ENCODE assay signal across 10 cellular contexts in genomic region chr9:37035472-37036236, GRCh38. TPM values are rescaled to one million over a fixed set of nuclear protein-coding genes. Genes with fewer than 3 reads are reported as not detected.
DNase-seq lines count a peak whose midpoint lies in the region; ATAC-seq, FAIRE-seq and TF ChIP-seq lines count a peak whose summit lies in the region.
"Had no signal": no experiment of that assay in that cellular context is flagged by ENCODE, and none has a peak within 500 bp of the region (broad histone marks: within the 10 kb centered on the region; RNA-seq: fewer than 3 reads in every experiment).

No MANE protein-coding gene starts in this region.

- H3K4me3 ChIP-seq in HepG2 (replicated peaks in 1 of 3; ENCODE audit: insufficient read depth in 1 of 3, low read depth in 2 of 3, low read length in 3 of 3), result peak overlapping the region in 1 of 3 experiments; percentile 34; a peak in 1 of 6 replicates
- H3K4me3 ChIP-seq in right lobe of liver, result no peak overlapping the region
- peak overlapping the region; percentile 30; the same call in 1 of the 2 replicates for H3K4me3 ChIP-seq in iPS DF 6.9 (ENCODE audit: low read length)
- H3K4me3 ChIP-seq in thymus (ENCODE audit: low read length), result peak overlapping the region; percentile 52

- H3K27me3 ChIP-seq in HepG2 (ENCODE audit: control insufficient read depth in 1 of 2, insufficient read depth in 2 of 2, low read length in 2 of 2), result peaks cover 6 to 71% of the 10 kb centered on the region in 2 experiments
- peaks cover 31 to 55% of the 10 kb centered on the region in 2 donors for H3K27me3 ChIP-seq in right lobe of liver
- peaks cover 73% of the 10 kb centered on the region for H3K27me3 ChIP-seq in iPS DF 6.9 (ENCODE audit: control insufficient read depth, insufficient read depth, low read length)
- H3K27me3 ChIP-seq in thymus (ENCODE audit: control insufficient read depth, insufficient read depth), result peaks cover 91% of the 10 kb centered on the region

- H3K79me2 ChIP-seq in HepG2 (ENCODE audit: insufficient read depth, low read length), result no peaks in the 10 kb centered on the region

- H3K9me3 ChIP-seq in HepG2 (ENCODE audit: low read length) (no peaks in the 10 kb centered on the region), right lobe of liver (no peaks in the 10 kb centered on the region), iPS DF 6.9 (ENCODE audit: control insufficient read depth, insufficient read depth, low read length) (no peaks in the 10 kb centered on the region), thymus (ENCODE audit: control insufficient read depth) (no peaks in the 10 kb centered on the region)

- FAIRE-seq in HepG2 (lab: Jason Lieb, UNC), result no peak

- ATAC-seq in HepG2 (peak; percentile 18; the same call in 2 of the 3 replicates), right lobe of liver (no peak), SK-N-SH treated with all-trans-retinoic acid at 6 μM for 48 hours (peak; percentile 30; the same call in 1 of the 3 replicates), HG02798 (IDR thresholded peaks at IDR 0.05; ENCODE audit: poor library complexity, unreplicated experiment) (no peak)

- H3K4me2 ChIP-seq in HepG2 (ENCODE audit: low read depth, low read length), result peak overlapping the region; percentile 71

- 47% methylated on average over 25 of the region's 39 CpGs for WGBS in HepG2 (ENCODE audit: low lambda C conversion rate)
- 9% methylated on average over 23 of the region's 39 CpGs for WGBS in right lobe of liver (ENCODE audit: insufficient coverage, low coverage, low lambda C conversion rate, missing lambda C conversion rate)
- WGBS in iPS DF 6.9 (ENCODE audit: insufficient coverage, insufficient read length), result no CpG with 5 or more reads among the region's 39 CpGs
- 6% methylated on average over 39 of the region's 39 CpGs for WGBS in thymus

- no peak overlapping the region for H2AFZ ChIP-seq in HepG2 (ENCODE audit: low read length)

- no peak for TF ChIP-seq RAD21 in HepG2 (CRISPR knock-in tag; IDR thresholded peaks at IDR 0.05)

- DNase-seq in HepG2 (ENCODE audit: low spot score) (no peak), right lobe of liver (no peak), iPS DF 6.9 (ENCODE audit: low read depth, low spot score) (no peak), NCI-H69 (lab: John Stamatoyannopoulos, UW) (no peak), activated gamma-delta T cell (lab: John Stamatoyannopoulos, UW) (no peak)

- H3K9ac ChIP-seq in HepG2 (ENCODE audit: insufficient read depth, low read depth, low read length), result no peak overlapping the region

- TF ChIP-seq CTCF in HepG2 (CRISPR knock-in tag; IDR thresholded peaks at IDR 0.05) (no peak), right lobe of liver (IDR thresholded peaks at IDR 0.05) (no peak)

- no peaks in the 10 kb centered on the region for H4K20me1 ChIP-seq in HepG2 (ENCODE audit: insufficient read depth, low read length)

- intact Hi-C loops in HepG2 (cut with micrococcal nuclease; ENCODE audit: unreplicated experiment) (no loop called here), right lobe of liver (cut with DNase I) (no loop called here)

- POLR2A ChIA-PET in HepG2 (lab: Yijun Ruan, JAX), result no interaction called here

- TF ChIP-seq EP300 in HepG2 (IDR thresholded peaks at IDR 0.05; ENCODE audit: low read depth in 2 of 2, low read length in 2 of 2) (no peak), HepG2 (CRISPR knock-in tag; IDR thresholded peaks at IDR 0.05; ENCODE audit: borderline replicate concordance) (no peak)

- in situ Hi-C loops in HepG2 (cut with HindIII; ENCODE audit: extremely low pct_ligation_motif_present, low pct_unique_long_range_greater_than_20kb), result no loop called here

- TF ChIP-seq POLR2A in HepG2 (IDR thresholded peaks at IDR 0.05; ENCODE audit: insufficient read depth in 1 of 2, low read depth in 2 of 2, low read length in 2 of 2) (no peak), right lobe of liver (IDR thresholded peaks at IDR 0.05) (no peak)

- H3K36me3 ChIP-seq in HepG2 (replicated peaks in 1 of 2; ENCODE audit: control insufficient read depth in 1 of 2, insufficient read depth in 2 of 2, low read length in 2 of 2) (no peaks in the 10 kb centered on the region), right lobe of liver (no peaks in the 10 kb centered on the region), iPS DF 6.9 (ENCODE audit: control insufficient read depth, insufficient read depth, low read length) (no peaks in the 10 kb centered on the region), thymus (ENCODE audit: control insufficient read depth, insufficient read depth) (no peaks in the 10 kb centered on the region)

- BruUV-seq in HepG2 (replicated peaks; lab: Mats Ljungman, UMichigan), result no TSS peak

- H3K4me1 ChIP-seq in HepG2 (ENCODE audit: insufficient read depth, low read length) (peaks cover 19% of the 10 kb centered on the region), right lobe of liver (peaks cover 0 to 27% (median 4%) of the 10 kb centered on the region in 4 donors), iPS DF 6.9 (ENCODE audit: control insufficient read depth, insufficient read depth, low read length) (peaks cover 3% of the 10 kb centered on the region; the same call in 1 of the 2 replicates), thymus (ENCODE audit: control insufficient read depth, insufficient read depth, low read length) (peaks cover 16% of the 10 kb centered on the region)

- CTCF ChIA-PET in HepG2 (lab: Yijun Ruan, JAX; ENCODE audit: low intra/inter-chr PET ratio, low total read pairs), result no interaction called here

- H3K27ac ChIP-seq in HepG2 (ENCODE audit: extremely low read length, insufficient read depth, low read length) (no peak overlapping the region), right lobe of liver (no peak overlapping the region), iPS DF 6.9 (ENCODE audit: low read length) (no peak overlapping the region), thymus (ENCODE audit: low read depth) (no peak overlapping the region)

TF ChIP-seq in HepG2, 621 proteins besides CTCF, POLR2A, EP300 and RAD21:
- TF ChIP-seq ZFP36 (IDR thresholded peaks at IDR 0.05; ENCODE audit: borderline replicate concordance, low read depth, low read length, partially characterized antibody) (peak; percentile 15), RNF2 (conservative IDR thresholded peaks at IDR 0.05; ENCODE audit: low read depth) (peak; percentile 57; the same call in 1 of the 2 replicates), EZH2 (conservative IDR thresholded peaks at IDR 0.05; ENCODE audit: low read depth, low read length) (peak; percentile 87), CREB1 (IDR thresholded peaks at IDR 0.05) (no peak), CREB1 (CRISPR knock-in tag; IDR thresholded peaks at IDR 0.05) (no peak), CBX2 (IDR thresholded peaks at IDR 0.05; ENCODE audit: low read depth, low read length) (peak; percentile 98), CBX2 (CRISPR knock-in tag; IDR thresholded peaks at IDR 0.05; ENCODE audit: low read depth) (0 out of 2 replicates have a peak, but pooled peaks have one; percentile 47), ZNF816 (CRISPR knock-in tag; IDR thresholded peaks at IDR 0.05; ENCODE audit: borderline replicate concordance) (no peak)

TF ChIP-seq in SK-N-SH treated with all-trans-retinoic acid at 6 μM for 48 hours, 23 proteins besides CTCF, POLR2A, EP300 and RAD21 (continues in another document):
- TF ChIP-seq POU6F1 (CRISPR knock-in tag; IDR thresholded peaks at IDR 0.05; ENCODE audit: borderline replicate concordance, low read depth) (no peak), ZNF8 (CRISPR knock-in tag; IDR thresholded peaks at IDR 0.05) (no peak), OSR1 (CRISPR knock-in tag; IDR thresholded peaks at IDR 0.05) (no peak), ZC3H10 (CRISPR knock-in tag; IDR thresholded peaks at IDR 0.05) (no peak), ISL1 (CRISPR knock-in tag; IDR thresholded peaks at IDR 0.05) (no peak), ARNTL (CRISPR knock-in tag; IDR thresholded peaks at IDR 0.05; ENCODE audit: borderline replicate concordance, low read depth) (no peak), ZFP30 (CRISPR knock-in tag; IDR thresholded peaks at IDR 0.05) (no peak), ZNF565 (CRISPR knock-in tag; conservative IDR thresholded peaks at IDR 0.05; ENCODE audit: low read depth) (no peak)

RNA-seq across cellular contexts. Expression of gene PAX5, which starts 1.6 kb away (rescaled TPM):
- total RNA-seq in HepG2 (2016; rRNA removed; fragmentation: Illumina TruSeq; extraction: Trizol) (not detected in 2 replicates), right lobe of liver (under 1 TPM in 2 of 6 experiments, not detected in 4; 0.12 to 0.18 TPM)
- total RNA-seq in HepG2 (2016; cell fraction: cytosol; rRNA removed; fragmentation: Illumina TruSeq; extraction: Trizol; ENCODE audit: low read depth), result not detected in 2 replicates
- total RNA-seq in HepG2 (2016; cell fraction: insoluble cytoplasmic fraction; rRNA removed; fragmentation: Illumina TruSeq; extraction: Trizol), result not detected in 2 replicates
- not detected in 2 replicates for total RNA-seq in HepG2 (2016; cell fraction: membrane; rRNA removed; fragmentation: Illumina TruSeq; extraction: Trizol)
- total RNA-seq in HepG2 (2016; cell fraction: nucleus; rRNA removed; fragmentation: Illumina TruSeq; extraction: Trizol), result not detected in 2 replicates
- polyA plus RNA-seq in HepG2 (2011; rRNA removed) (not detected in 2 replicates), thymus (1.6 TPM)
- polyA plus RNA-seq in HepG2 (2011; cell fraction: cytosol; rRNA removed), result not detected in 2 replicates
- polyA plus RNA-seq in HepG2 (2011; cell fraction: nucleus; rRNA removed), result 0.02 and 0.11 TPM in 2 replicates
- polyA plus RNA-seq in HepG2 (2012), result not detected in 2 replicates
- polyA plus RNA-seq in HepG2 (2016; cell fraction: cytosol; fragmentation: Illumina TruSeq; extraction: Trizol; ENCODE audit: low read depth), result not detected in 2 replicates
- not detected in 2 replicates for polyA plus RNA-seq in HepG2 (2016; cell fraction: insoluble cytoplasmic fraction; fragmentation: Illumina TruSeq; extraction: Trizol; ENCODE audit: low read depth)
- polyA plus RNA-seq in HepG2 (2016; cell fraction: membrane; fragmentation: Illumina TruSeq; extraction: Trizol; ENCODE audit: low read depth), result not detected in 2 replicates
- not detected in 2 replicates for polyA plus RNA-seq in HepG2 (2016; cell fraction: nucleus; fragmentation: Illumina TruSeq; extraction: Trizol; ENCODE audit: insufficient read depth, low read depth)
- polyA minus RNA-seq in HepG2 (2011; rRNA and poly(A)+ RNA removed; ENCODE audit: low replicate concordance), result 0.02 TPM in 1 of 2 replicates, not detected in the other
- not detected in 2 replicates for polyA minus RNA-seq in HepG2 (2011; cell fraction: cytosol; rRNA and poly(A)+ RNA removed)
- polyA minus RNA-seq in HepG2 (2011; cell fraction: nucleus; rRNA and poly(A)+ RNA removed), result not detected in 2 replicates
- total RNA-seq: HT-29, kidney epithelial cell had no signal

Comparison
In these comparisons a context has a peak if more than half of its experiments do, and no peak if none do; other contexts are left out.
1. ATAC-seq: peak in HepG2 (single experiment) and SK-N-SH treated with all-trans-retinoic acid at 6 μM for 48 hours (single experiment); none in right lobe of liver (0 of 4) and HG02798 (single experiment).
2. H3K4me3 ChIP-seq: peak in iPS DF 6.9 (single experiment) and thymus (single experiment); none in right lobe of liver (0 of 3).